Comparison of ENCODE assay signal across 9 cellular contexts in genomic region chr22:28977481-28977971, GRCh38.
A peak's percentile ranks its signal among the peaks of the same experiment; 100 is the strongest.
DNase-seq lines count a peak whose midpoint lies in the region; ATAC-seq, FAIRE-seq and TF ChIP-seq lines count a peak whose summit lies in the region.
"Had no signal": no experiment of that assay in that cellular context is flagged by ENCODE, and none has a peak within 500 bp of the region (broad histone marks: within the 10 kb centered on the region; RNA-seq: fewer than 3 reads in every experiment).

No MANE protein-coding gene starts in this region.

- H3K4me3 ChIP-seq in dorsolateral prefrontal cortex (peak overlapping the region in 32 of 59 donors; percentile 0 to 38 (median 16)), HepG2 (replicated peaks in 1 of 3; ENCODE audit: insufficient read depth in 1 of 3, low read depth in 2 of 3, low read length in 3 of 3) (peak overlapping the region in 2 of 3 experiments; percentile 28 to 51; a peak in 3 of 6 replicates), tibial artery (no peak overlapping the region)

- no peak overlapping the region for H2AFZ ChIP-seq in HepG2 (ENCODE audit: low read length)

- H3K27me3 ChIP-seq in dorsolateral prefrontal cortex (no peaks in the 10 kb centered on the region), HepG2 (ENCODE audit: control insufficient read depth in 1 of 2, insufficient read depth in 2 of 2, low read length in 2 of 2) (no peaks in the 10 kb centered on the region), tibial artery (no peaks in the 10 kb centered on the region)

- no TSS peak for BruUV-seq in HepG2 (replicated peaks; lab: Mats Ljungman, UMichigan)

- H3K4me1 ChIP-seq in HepG2 (ENCODE audit: insufficient read depth, low read length) (peaks cover 97% of the 10 kb centered on the region), tibial artery (peaks cover 0 to 53% (median 25%) of the 10 kb centered on the region in 4 donors)

- FAIRE-seq in HepG2 (lab: Jason Lieb, UNC) = peak; percentile 30

- CTCF ChIA-PET in HepG2 (lab: Yijun Ruan, JAX; ENCODE audit: low intra/inter-chr PET ratio, low total read pairs) = no interaction called here

- H3K36me3 ChIP-seq in HepG2 (replicated peaks in 1 of 2; ENCODE audit: control insufficient read depth in 1 of 2, insufficient read depth in 2 of 2, low read length in 2 of 2) = peaks cover 0 to 2% of the 10 kb centered on the region in 2 experiments; a peak in 2 of 5 replicates
- H3K36me3 ChIP-seq in tibial artery = no peaks in the 10 kb centered on the region

- peak in 1 of 56 donors; percentile 7 for TF ChIP-seq CTCF in dorsolateral prefrontal cortex (IDR thresholded peaks at IDR 0.05 in 54 of 56, conservative IDR thresholded peaks at IDR 0.05 in 2 of 56; ENCODE audit: low read depth in 1 of 56, partially characterized antibody in 56 of 56)
- peak; percentile 45 for TF ChIP-seq CTCF in HepG2 (CRISPR knock-in tag; IDR thresholded peaks at IDR 0.05)
- no peak for TF ChIP-seq CTCF in tibial artery (IDR thresholded peaks at IDR 0.05)

- H3K27ac ChIP-seq in dorsolateral prefrontal cortex = peak overlapping the region in 54 of 59 donors; percentile 3 to 88 (median 64)
- peak overlapping the region; percentile 87 for H3K27ac ChIP-seq in HepG2 (ENCODE audit: extremely low read length, insufficient read depth, low read length)
- H3K27ac ChIP-seq in tibial artery = peak overlapping the region; percentile 13 to 24

- H3K79me2 ChIP-seq in HepG2 (ENCODE audit: insufficient read depth, low read length) = peaks cover 87% of the 10 kb centered on the region

- 5% methylated on average over 5 of the region's 5 CpGs for WGBS in HepG2 (ENCODE audit: low lambda C conversion rate)

- ATAC-seq in HepG2 = peak; percentile 58
- no peak for ATAC-seq in GM21786 (IDR thresholded peaks at IDR 0.05; ENCODE audit: unreplicated experiment)

- no peaks in the 10 kb centered on the region; the same call in 1 of the 2 replicates for H4K20me1 ChIP-seq in HepG2 (ENCODE audit: insufficient read depth, low read length)

- intact Hi-C loops in dorsolateral prefrontal cortex (cut with DNase I) = no loop called here
- intact Hi-C loops in HepG2 (cut with micrococcal nuclease; ENCODE audit: unreplicated experiment) = no loop called here
- intact Hi-C loops in tibial artery (cut with DNase I; ENCODE audit: low total_unique reads) = no loop called here

- H3K4me2 ChIP-seq in HepG2 (ENCODE audit: low read depth, low read length) = peak overlapping the region; percentile 61

- POLR2A ChIA-PET in HepG2 (lab: Yijun Ruan, JAX) = interaction anchor here (0.6 to 2.5 kb wide), 8 partner anchors 27 to 203 kb away, joined by 3 to 12 read pairs (median 3); no protein-coding TSS in a partner anchor

- peak; percentile 66 for DNase-seq in LHCN-M2 (ENCODE audit: low read depth)
- no peak for DNase-seq in dorsolateral prefrontal cortex
- peak; percentile 89 for DNase-seq in HepG2 (ENCODE audit: low spot score)
- DNase-seq in tibial artery = no peak
- no peak for DNase-seq in activated gamma-delta T cell treated with Interleukin-2 at 50 U/mL for 16 hours
- DNase-seq in NCI-H2107 treated with DMSO at 0.1 percent for 48 hours (lab: John Stamatoyannopoulos, UW; ENCODE audit: unreplicated experiment) = no peak
- no peak for DNase-seq in cortex of kidney (lab: John Stamatoyannopoulos, UW)
- DNase-seq: stimulated activated CD4-positive, alpha-beta T cell treated with anti-CD3 and anti-CD28 coated beads, Interleukin-12 subunit alpha, Interleukin-12 subunit beta, amount 100 ng/mL, for 4 hours had no signal

- in situ Hi-C loops in HepG2 (cut with HindIII; ENCODE audit: extremely low pct_ligation_motif_present, low pct_unique_long_range_greater_than_20kb) = no loop called here

- peak overlapping the region; percentile 52 for H3K9ac ChIP-seq in HepG2 (ENCODE audit: insufficient read depth, low read depth, low read length)

- TF ChIP-seq EP300 in HepG2 (IDR thresholded peaks at IDR 0.05; ENCODE audit: low read depth in 2 of 2, low read length in 2 of 2) (peak in 1 of 2 experiments; percentile 79; a peak in 2 of 4 replicates), HepG2 (CRISPR knock-in tag; IDR thresholded peaks at IDR 0.05; ENCODE audit: borderline replicate concordance) (peak; percentile 27; the same call in 1 of the 2 replicates)

- H3K9me3 ChIP-seq in HepG2 (ENCODE audit: low read length) = no peaks in the 10 kb centered on the region
- H3K9me3 ChIP-seq in tibial artery = no peaks in the 10 kb centered on the region

- no peak for TF ChIP-seq POLR2A in HepG2 (IDR thresholded peaks at IDR 0.05; ENCODE audit: insufficient read depth in 1 of 2, low read depth in 2 of 2, low read length in 2 of 2)

- TF ChIP-seq RAD21 in HepG2 (CRISPR knock-in tag; IDR thresholded peaks at IDR 0.05) = no peak

TF ChIP-seq in HepG2, 621 proteins besides CTCF, POLR2A, EP300 and RAD21 (continues in another document):
- TF ChIP-seq ZNF292 (CRISPR knock-in tag; IDR thresholded peaks at IDR 0.05; ENCODE audit: borderline replicate concordance, low read depth) = 0 out of 2 replicates have a peak, but pooled peaks have one; percentile 17
- TF ChIP-seq GFI1 (CRISPR knock-in tag; IDR thresholded peaks at IDR 0.05; ENCODE audit: borderline replicate concordance) = peak; percentile 95
- peak; percentile 86 for TF ChIP-seq ARID5B (CRISPR knock-in tag; IDR thresholded peaks at IDR 0.05)
- TF ChIP-seq POLR2G (IDR thresholded peaks at IDR 0.05; ENCODE audit: low read depth, low read length) = 0 out of 2 replicates have a peak, but pooled peaks have one; percentile 29
- peak; percentile 95 for TF ChIP-seq MEF2D (CRISPR knock-in tag; IDR thresholded peaks at IDR 0.05)
- TF ChIP-seq SIX4 (CRISPR knock-in tag; IDR thresholded peaks at IDR 0.05) = 0 out of 2 replicates have a peak, but pooled peaks have one; percentile 56
- no peak for TF ChIP-seq SP1 (IDR thresholded peaks at IDR 0.05)
- no peak for TF ChIP-seq SP1 (CRISPR knock-in tag; IDR thresholded peaks at IDR 0.05)
- TF ChIP-seq ZGPAT (CRISPR knock-in tag; IDR thresholded peaks at IDR 0.05) = 0 out of 2 replicates have a peak, but pooled peaks have one; percentile 25
- no peak for TF ChIP-seq ZBTB8A (CRISPR knock-in tag; IDR thresholded peaks at IDR 0.05; ENCODE audit: borderline replicate concordance, low read depth)
- no peak for TF ChIP-seq ETV6 (CRISPR knock-in tag; conservative IDR thresholded peaks at IDR 0.05)
- no peak for TF ChIP-seq CHD4 (IDR thresholded peaks at IDR 0.05; ENCODE audit: borderline replicate concordance, low read length)
- TF ChIP-seq TBL1XR1 (IDR thresholded peaks at IDR 0.05; ENCODE audit: borderline replicate concordance, low read length, partially characterized antibody) = peak; percentile 59
- no peak for TF ChIP-seq ZNF512 (CRISPR knock-in tag; IDR thresholded peaks at IDR 0.05)
- TF ChIP-seq PHB2 (IDR thresholded peaks at IDR 0.05; ENCODE audit: partially characterized antibody) = no peak
- no peak for TF ChIP-seq ZNF589 (CRISPR knock-in tag; conservative IDR thresholded peaks at IDR 0.05)

Comparison
In these comparisons a context has a peak if more than half of its experiments do, and no peak if none do; other contexts are left out.
1. DNase-seq: peak in LHCN-M2 (single experiment) and HepG2 (single experiment); none in dorsolateral prefrontal cortex (0 of 10), tibial artery (0 of 2), activated gamma-delta T cell treated with Interleukin-2 at 50 U/mL for 16 hours (single experiment), NCI-H2107 treated with DMSO at 0.1 percent for 48 hours (single experiment) and cortex of kidney (single experiment).
2. H3K27ac ChIP-seq: peak in every context shown above with its lines; median percentile 87 in HepG2; 64 in dorsolateral prefrontal cortex; 18 in tibial artery.
3. H3K4me3 ChIP-seq: peak in dorsolateral prefrontal cortex (32 of 59) and HepG2 (2 of 3); none in tibial artery (0 of 2).